Comparison of ENCODE assay signal across 8 cellular contexts in genomic region chr1:59298178-59298583, GRCh38. TPM values are rescaled to one million over a fixed set of nuclear protein-coding genes. Genes with fewer than 3 reads are reported as not detected.
DNase-seq lines count a peak whose midpoint lies in the region; ATAC-seq and TF ChIP-seq lines count a peak whose summit lies in the region.

No MANE protein-coding gene starts in this region.

- no peak for ATAC-seq in activated T-cell treated with anti-CD3 and anti-CD28 coated beads, Interleukin-2, amount 50 U/mL, for 4 hours
- no peak for ATAC-seq in naive B cell (ENCODE audit: low read depth in 2 of 2)

- peaks cover 7% of the 10 kb centered on the region for H3K4me1 ChIP-seq in colonic mucosa
- H3K4me1 ChIP-seq in urinary bladder (ENCODE audit: insufficient read depth) = no peaks in the 10 kb centered on the region

- WGBS in urinary bladder = 73% methylated on average over 1 of the region's 1 CpG

- peak overlapping the region; percentile 35 for H3K4me3 Mint-ChIP-seq in activated T-cell treated with anti-CD3 and anti-CD28 coated beads, Interleukin-2, amount 50 U/mL, for 4 hours
- peak overlapping the region; percentile 45 to 93 (median 84) for H3K4me3 Mint-ChIP-seq in naive B cell

- H3K27me3 Mint-ChIP-seq in activated T-cell treated with anti-CD3 and anti-CD28 coated beads, Interleukin-2, amount 50 U/mL, for 4 hours (ENCODE audit: low read depth) = no peaks in the 10 kb centered on the region
- no peaks in the 10 kb centered on the region for H3K27me3 Mint-ChIP-seq in naive B cell

- H3K9me3 ChIP-seq in colonic mucosa = no peaks in the 10 kb centered on the region

- H3K27ac ChIP-seq in colonic mucosa (peak overlapping the region; percentile 99), urinary bladder (ENCODE audit: low read depth) (peak overlapping the region; percentile 11)

- H3K9ac ChIP-seq in colonic mucosa (ENCODE audit: low read depth in 2 of 2, low read length in 2 of 2) = peak overlapping the region in 1 of 2 donors; percentile 83

- peaks cover 5% of the 10 kb centered on the region for H3K36me3 Mint-ChIP-seq in activated T-cell treated with anti-CD3 and anti-CD28 coated beads, Interleukin-2, amount 50 U/mL, for 4 hours (ENCODE audit: insufficient read depth)
- peaks cover 5 to 8% of the 10 kb centered on the region in 2 donors for H3K36me3 Mint-ChIP-seq in naive B cell

- DNase-seq in activated T-cell treated with anti-CD3 and anti-CD28 coated beads, Interleukin-2, amount 50 U/mL, for 4 hours = no peak
- no peak for DNase-seq in activated T-cell treated with anti-CD3 and anti-CD28 coated beads, Interleukin-2, amount 50 U/mL, for 48 hours
- DNase-seq in colonic mucosa (no peak), naive B cell (no peak), HPDE6-E6E7 (ENCODE audit: extremely low spot score) (no peak), HCEC 1CT (no peak)
- no peak for DNase-seq in stimulated activated CD4-positive, alpha-beta T cell treated with anti-CD3 and anti-CD28 coated beads, Interleukin-4, amount 100 ng/mL, for 1 hour

- H3K4me1 Mint-ChIP-seq in activated T-cell treated with anti-CD3 and anti-CD28 coated beads, Interleukin-2, amount 50 U/mL, for 4 hours (ENCODE audit: low read depth) = peaks cover 11% of the 10 kb centered on the region
- peaks cover 10 to 34% (median 31%) of the 10 kb centered on the region in 3 donors for H3K4me1 Mint-ChIP-seq in naive B cell

- intact Hi-C loops in colonic mucosa (cut with DNase I) = loop anchor here (10.0 kb wide), 1 partner anchor 397 kb away; no protein-coding TSS in a partner anchor

- H3K4me3 ChIP-seq in colonic mucosa = no peak overlapping the region
- no peak overlapping the region for H3K4me3 ChIP-seq in urinary bladder (ENCODE audit: low read depth, low read length)

- H3K36me3 ChIP-seq in colonic mucosa = no peaks in the 10 kb centered on the region
- H3K36me3 ChIP-seq in urinary bladder (ENCODE audit: insufficient read depth) = peaks cover 2% of the 10 kb centered on the region

- no peaks in the 10 kb centered on the region for H3K27me3 ChIP-seq in colonic mucosa

- no peak for TF ChIP-seq CTCF in colonic mucosa (IDR thresholded peaks at IDR 0.05)

- H3K27ac Mint-ChIP-seq in naive B cell = peak overlapping the region; percentile 58 to 98 (median 98)

- H3K9me3 Mint-ChIP-seq in activated T-cell treated with anti-CD3 and anti-CD28 coated beads, Interleukin-2, amount 50 U/mL, for 4 hours = peaks cover 6% of the 10 kb centered on the region
- peaks cover 0 to 3% (median 0%) of the 10 kb centered on the region in 7 donors for H3K9me3 Mint-ChIP-seq in naive B cell

RNA-seq across cellular contexts. Expression of gene FGGY, which starts 1.3 kb away (rescaled TPM):
- 1 to 10 TPM; 2.5 to 4.8 (median 3.1) TPM for total RNA-seq in activated T-cell treated with anti-CD3 and anti-CD28 coated beads, Interleukin-2, amount 50 U/mL, for 4 hours
- total RNA-seq in colonic mucosa (10 to 100 TPM; 12.5 to 19.5 TPM), urinary bladder (36.9 TPM)
- polyA plus RNA-seq in naive B cell (ENCODE audit: low read depth in 6 of 6) (10 to 100 TPM in 1 of 6 donors, 1 to 10 TPM in 5; 6.1 to 12.0 (median 7.3) TPM), urinary bladder (16.6 TPM)
